29 cellular contexts compared by ENCODE assay signal in genomic region chr1:201226859-201227488, GRCh38. TPM values are rescaled to one million over a fixed set of nuclear protein-coding genes. Genes with fewer than 3 reads are reported as not detected.
DNase-seq lines count a peak whose midpoint lies in the region; ATAC-seq and TF ChIP-seq lines count a peak whose summit lies in the region.
"Had no signal": no experiment of that assay in that cellular context is flagged by ENCODE, and none has a peak within 500 bp of the region (broad histone marks: within the 10 kb centered on the region; RNA-seq: fewer than 3 reads in every experiment).

No MANE protein-coding gene starts in this region.

- CTCF ChIA-PET in Calu3 (lab: Charles Lee) = interaction anchor here (0.6 kb wide), 1 partner anchor 35 kb away, joined by 6 read pairs; no protein-coding TSS in a partner anchor

- peak overlapping the region; percentile 62 for H4K91ac ChIP-seq in neuronal stem cell (ENCODE audit: low read depth, low read length, poor library complexity)

- H3K27ac Mint-ChIP-seq in activated CD4-positive, alpha-beta T cell treated with anti-CD3 and anti-CD28 coated beads, Interleukin-2, amount 10 ng/mL, durations not matched to agents 24 days and 14 days = no peak overlapping the region
- H3K27ac Mint-ChIP-seq in Calu3 (ENCODE audit: unreplicated experiment) = no peak overlapping the region
- no peak overlapping the region for H3K27ac Mint-ChIP-seq in activated T-cell treated with anti-CD3 and anti-CD28 coated beads, Interleukin-2, amount 50 U/mL, for 72 hours
- H3K27ac Mint-ChIP-seq: brain; CD8-positive, alpha-beta T cell; naive thymus-derived CD8-positive, alpha-beta T cell; WTC11 had no signal

- H3K9me3 Mint-ChIP-seq in activated CD4-positive, alpha-beta T cell treated with anti-CD3 and anti-CD28 coated beads, Interleukin-2, amount 10 ng/mL, durations not matched to agents 24 days and 14 days = no peaks in the 10 kb centered on the region
- no peaks in the 10 kb centered on the region for H3K9me3 Mint-ChIP-seq in Calu3 (ENCODE audit: low read depth, unreplicated experiment)
- H3K9me3 Mint-ChIP-seq in activated T-cell treated with anti-CD3 and anti-CD28 coated beads, Interleukin-2, amount 50 U/mL, for 72 hours = no peaks in the 10 kb centered on the region
- H3K9me3 Mint-ChIP-seq: CD8-positive, alpha-beta T cell; WTC11 had no signal

- no peak overlapping the region for H2BK5ac ChIP-seq in neuronal stem cell (ENCODE audit: low read length)

- H3K9ac ChIP-seq in neuronal stem cell (ENCODE audit: low read depth, low read length, poor library complexity) = no peak overlapping the region

- peak; percentile 41 for DNase-seq in activated CD4-positive, alpha-beta T cell treated with anti-CD3 and anti-CD28 coated beads, Interleukin-2, amount 10 ng/mL, durations not matched to agents 24 days and 14 days
- DNase-seq in activated CD4-positive, alpha-beta T cell treated with anti-CD3 and anti-CD28 coated beads, Interleukin-2, amount 50 U/mL, for 4 hours = no peak
- DNase-seq in GM13976 (ENCODE audit: low spot score) (peak; percentile 15), ecto neural progenitor cell (ENCODE audit: low spot score) (peak; percentile 33), neuronal stem cell (ENCODE audit: low spot score) (no peak), Calu3 (no peak)
- DNase-seq in activated T-cell treated with anti-CD3 and anti-CD28 coated beads, Interleukin-2, amount 50 U/mL, for 72 hours = no peak
- DNase-seq: 8988T; activated CD4-positive, alpha-beta T cell treated with anti-CD3 and anti-CD28 coated beads, Interleukin-2, amount 50 U/mL, for 1 hour; activated naive CD4-positive, alpha-beta T cell; cerebellar nuclear complex; GDM1; MV-4-11; naive thymus-derived CD8-positive, alpha-beta T cell; NCI-H187; NCI-H526 treated with DMSO at 0.1 percent for 48 hours; SIG-M5; stimulated activated CD4-positive, alpha-beta T cell treated with anti-CD3 and anti-CD28 coated beads, Interleukin-1b, Interleukin-23, amount 100 ng/mL, for 48 hours; stimulated activated CD8-positive, alpha-beta memory T cell treated with anti-CD3 and anti-CD28 coated beads, Interleukin-4, amount 100 ng/mL, for 48 hours; stomach; thyroid gland had no signal

- BruUV-seq in Calu3 (replicated peaks; lab: Mats Ljungman, UMichigan) = no TSS peak

- no peak overlapping the region for H3K4me3 ChIP-seq in neuronal stem cell (ENCODE audit: low read length in 2 of 2)
- H3K4me3 ChIP-seq: adrenal gland, smooth muscle cell, stomach, thyroid gland had no signal

- H3K23ac ChIP-seq in neuronal stem cell (ENCODE audit: low read depth, low read length, poor library complexity) = peak overlapping the region; percentile 34

- H3K27me3 ChIP-seq in neuronal stem cell (ENCODE audit: control insufficient read depth in 3 of 3, insufficient read depth in 3 of 3, low read depth in 1 of 3, low read length in 3 of 3) = peaks cover 0 to 54% (median 0%) of the 10 kb centered on the region in 3 experiments
- H3K27me3 ChIP-seq: adrenal gland, thyroid gland had no signal

- no peak overlapping the region for H2AK5ac ChIP-seq in neuronal stem cell (ENCODE audit: low read depth, low read length)

- no peak overlapping the region for H2AFZ ChIP-seq in neuronal stem cell (ENCODE audit: low read length)

- WGBS in neuronal stem cell (ENCODE audit: extremely low coverage in 2 of 2, insufficient read length in 2 of 2, insufficient replicate concordance in 1 of 2), 2 donors = no CpG with 5 or more reads among the region's 24 CpGs

- H3K4me3 Mint-ChIP-seq in activated CD4-positive, alpha-beta T cell treated with anti-CD3 and anti-CD28 coated beads, Interleukin-2, amount 10 ng/mL, durations not matched to agents 24 days and 14 days = no peak overlapping the region
- H3K4me3 Mint-ChIP-seq in Calu3 (ENCODE audit: low read depth, unreplicated experiment) = no peak overlapping the region
- H3K4me3 Mint-ChIP-seq in activated T-cell treated with anti-CD3 and anti-CD28 coated beads, Interleukin-2, amount 50 U/mL, for 72 hours = no peak overlapping the region
- H3K4me3 Mint-ChIP-seq: brain; CD8-positive, alpha-beta T cell; naive thymus-derived CD8-positive, alpha-beta T cell; WTC11 had no signal

- H3K9me3 ChIP-seq in neuronal stem cell (replicated peaks in 1 of 2; ENCODE audit: control insufficient read depth in 2 of 2, insufficient read depth in 1 of 2, low read depth in 1 of 2, low read length in 2 of 2) = no peaks in the 10 kb centered on the region
- H3K9me3 ChIP-seq: adrenal gland, stomach, thyroid gland had no signal

- intact Hi-C loops in activated CD4-positive, alpha-beta T cell treated with anti-CD3 and anti-CD28 coated beads, Interleukin-2, amount 10 ng/mL, durations not matched to agents 24 days and 14 days (cut with micrococcal nuclease) = no loop called here
- intact Hi-C loops in Calu3 (cut with micrococcal nuclease; ENCODE audit: unreplicated experiment) = no loop called here

- no peak for ATAC-seq in activated T-cell treated with anti-CD3 and anti-CD28 coated beads, Interleukin-2, amount 50 U/mL, for 72 hours (replicated peaks in 1 of 2)
- ATAC-seq in GM19452 (IDR thresholded peaks at IDR 0.05; ENCODE audit: unreplicated experiment) = no peak
- ATAC-seq: CD8-positive, alpha-beta T cell; naive thymus-derived CD8-positive, alpha-beta T cell; WTC11 had no signal

- no peak overlapping the region for H2BK120ac ChIP-seq in neuronal stem cell (ENCODE audit: low read depth, low read length)

- H3K4me1 Mint-ChIP-seq in activated CD4-positive, alpha-beta T cell treated with anti-CD3 and anti-CD28 coated beads, Interleukin-2, amount 10 ng/mL, durations not matched to agents 24 days and 14 days = no peaks in the 10 kb centered on the region
- H3K4me1 Mint-ChIP-seq in Calu3 (ENCODE audit: low read depth, unreplicated experiment) = no peaks in the 10 kb centered on the region
- no peaks in the 10 kb centered on the region for H3K4me1 Mint-ChIP-seq in activated T-cell treated with anti-CD3 and anti-CD28 coated beads, Interleukin-2, amount 50 U/mL, for 72 hours (ENCODE audit: low read depth)
- H3K4me1 Mint-ChIP-seq: brain, WTC11 had no signal

- H3K36me3 Mint-ChIP-seq in activated CD4-positive, alpha-beta T cell treated with anti-CD3 and anti-CD28 coated beads, Interleukin-2, amount 10 ng/mL, durations not matched to agents 24 days and 14 days (ENCODE audit: low read depth) = no peaks in the 10 kb centered on the region
- H3K36me3 Mint-ChIP-seq in Calu3 (ENCODE audit: insufficient read depth, unreplicated experiment) = no peaks in the 10 kb centered on the region
- H3K36me3 Mint-ChIP-seq in activated T-cell treated with anti-CD3 and anti-CD28 coated beads, Interleukin-2, amount 50 U/mL, for 72 hours (ENCODE audit: insufficient read depth in 2 of 2) = no peaks in the 10 kb centered on the region
- H3K36me3 Mint-ChIP-seq: brain; CD8-positive, alpha-beta T cell; WTC11 had no signal

- no peak overlapping the region for H2BK15ac ChIP-seq in neuronal stem cell (ENCODE audit: low read length)

- H3K27ac ChIP-seq in neuronal stem cell (replicated peaks; ENCODE audit: low read length) = no peak overlapping the region
- H3K27ac ChIP-seq: adrenal gland, stomach, thyroid gland had no signal

- H2BK12ac ChIP-seq in neuronal stem cell (ENCODE audit: low read length) = no peak overlapping the region

- no peak overlapping the region for H3K4me2 ChIP-seq in neuronal stem cell (ENCODE audit: insufficient read depth, low read length, poor library complexity, severe bottlenecking)
- H3K4me2 ChIP-seq: smooth muscle cell had no signal

- TF ChIP-seq CTCF in GM13976 (IDR thresholded peaks at IDR 0.05; ENCODE audit: borderline replicate concordance, control extremely low read depth, extremely low read depth, insufficient read depth, missing control alignments) (no peak), Calu3 (IDR thresholded peaks at IDR 0.05; ENCODE audit: unreplicated experiment) (no peak)

- in situ Hi-C loops in GM13976 (cut with MboI; ENCODE audit: low sequenced_read_pairs, unreplicated experiment) = no loop called here

- peaks cover 17% of the 10 kb centered on the region for H3K27me3 Mint-ChIP-seq in activated CD4-positive, alpha-beta T cell treated with anti-CD3 and anti-CD28 coated beads, Interleukin-2, amount 10 ng/mL, durations not matched to agents 24 days and 14 days
- peaks cover 80% of the 10 kb centered on the region for H3K27me3 Mint-ChIP-seq in Calu3 (ENCODE audit: unreplicated experiment)
- peaks cover 25% of the 10 kb centered on the region for H3K27me3 Mint-ChIP-seq in activated T-cell treated with anti-CD3 and anti-CD28 coated beads, Interleukin-2, amount 50 U/mL, for 72 hours (ENCODE audit: low read depth)

- peak overlapping the region; percentile 23 for H3K14ac ChIP-seq in neuronal stem cell (ENCODE audit: low read length)

- peaks cover 0 to 4% of the 10 kb centered on the region in 2 donors for H3K4me1 ChIP-seq in neuronal stem cell (ENCODE audit: control insufficient read depth in 2 of 2, insufficient read depth in 1 of 2, low read depth in 1 of 2, low read length in 2 of 2)
- H3K4me1 ChIP-seq: adrenal gland, stomach, thyroid gland had no signal

- no peaks in the 10 kb centered on the region for H3K36me3 ChIP-seq in neuronal stem cell (replicated peaks in 1 of 2; ENCODE audit: control insufficient read depth in 2 of 2, insufficient read depth in 2 of 2, low read length in 2 of 2)
- H3K36me3 ChIP-seq: adrenal gland, stomach, thyroid gland had no signal

- no peak overlapping the region for H4K8ac ChIP-seq in neuronal stem cell (ENCODE audit: low read depth, low read length)

- peak overlapping the region; percentile 52 for H3K18ac ChIP-seq in neuronal stem cell (ENCODE audit: low read length)

- no peak overlapping the region for H3K4ac ChIP-seq in neuronal stem cell (ENCODE audit: low read length)

- no peaks in the 10 kb centered on the region for H3K79me1 ChIP-seq in neuronal stem cell (ENCODE audit: low read depth, low read length)

RNA-seq across cellular contexts. Expression of gene IGFN1, which starts 36.4 kb away (rescaled TPM):
- total RNA-seq in activated CD4-positive, alpha-beta T cell treated with anti-CD3 and anti-CD28 coated beads, Interleukin-2, amount 10 ng/mL, durations not matched to agents 24 days and 14 days = not detected in 2 replicates
- 0.15 TPM for polyA plus RNA-seq in neuronal stem cell (2013, experiment 1 of 2)
- polyA plus RNA-seq in neuronal stem cell (2013, experiment 2 of 2) = 0.12 TPM
- total RNA-seq in Calu3 (2022) = not detected in 2 replicates
- under 1 TPM; 0.02 to 0.46 TPM for total RNA-seq in activated T-cell treated with anti-CD3 and anti-CD28 coated beads, Interleukin-2, amount 50 U/mL, for 72 hours
- total RNA-seq: CD8-positive, alpha-beta T cell; naive thymus-derived CD8-positive, alpha-beta T cell; smooth muscle cell had no signal
- polyA plus RNA-seq: naive thymus-derived CD8-positive, alpha-beta T cell; smooth muscle cell had no signal

RNA-seq across cellular contexts. Expression of gene PKP1, which starts 56.3 kb away (rescaled TPM):
- not detected in 2 replicates for total RNA-seq in activated CD4-positive, alpha-beta T cell treated with anti-CD3 and anti-CD28 coated beads, Interleukin-2, amount 10 ng/mL, durations not matched to agents 24 days and 14 days
- polyA plus RNA-seq in neuronal stem cell (2013, experiment 1 of 2) = 0.04 TPM
- polyA plus RNA-seq in neuronal stem cell (2013, experiment 2 of 2) = 0.03 TPM
- 0.09 and 0.17 TPM in 2 replicates for total RNA-seq in Calu3 (2022)
- not detected for total RNA-seq in activated T-cell treated with anti-CD3 and anti-CD28 coated beads, Interleukin-2, amount 50 U/mL, for 72 hours
- total RNA-seq: CD8-positive, alpha-beta T cell; LHCN-M2; liver; naive thymus-derived CD8-positive, alpha-beta T cell had no signal
- polyA plus RNA-seq: naive thymus-derived CD8-positive, alpha-beta T cell had no signal

Comparison
In these comparisons a context has a peak if more than half of its experiments do, and no peak if none do; other contexts are left out.
1. DNase-seq: peak in activated CD4-positive, alpha-beta T cell treated with anti-CD3 and anti-CD28 coated beads, Interleukin-2, amount 10 ng/mL, durations not matched to agents 24 days and 14 days (single experiment), GM13976 (single experiment) and ecto neural progenitor cell (single experiment); none in activated CD4-positive, alpha-beta T cell treated with anti-CD3 and anti-CD28 coated beads, Interleukin-2, amount 50 U/mL, for 4 hours (0 of 2), neuronal stem cell (single experiment), Calu3 (single experiment) and activated T-cell treated with anti-CD3 and anti-CD28 coated beads, Interleukin-2, amount 50 U/mL, for 72 hours (0 of 2).